8 cellular contexts compared by ENCODE assay signal in the genomic region with DNA sequence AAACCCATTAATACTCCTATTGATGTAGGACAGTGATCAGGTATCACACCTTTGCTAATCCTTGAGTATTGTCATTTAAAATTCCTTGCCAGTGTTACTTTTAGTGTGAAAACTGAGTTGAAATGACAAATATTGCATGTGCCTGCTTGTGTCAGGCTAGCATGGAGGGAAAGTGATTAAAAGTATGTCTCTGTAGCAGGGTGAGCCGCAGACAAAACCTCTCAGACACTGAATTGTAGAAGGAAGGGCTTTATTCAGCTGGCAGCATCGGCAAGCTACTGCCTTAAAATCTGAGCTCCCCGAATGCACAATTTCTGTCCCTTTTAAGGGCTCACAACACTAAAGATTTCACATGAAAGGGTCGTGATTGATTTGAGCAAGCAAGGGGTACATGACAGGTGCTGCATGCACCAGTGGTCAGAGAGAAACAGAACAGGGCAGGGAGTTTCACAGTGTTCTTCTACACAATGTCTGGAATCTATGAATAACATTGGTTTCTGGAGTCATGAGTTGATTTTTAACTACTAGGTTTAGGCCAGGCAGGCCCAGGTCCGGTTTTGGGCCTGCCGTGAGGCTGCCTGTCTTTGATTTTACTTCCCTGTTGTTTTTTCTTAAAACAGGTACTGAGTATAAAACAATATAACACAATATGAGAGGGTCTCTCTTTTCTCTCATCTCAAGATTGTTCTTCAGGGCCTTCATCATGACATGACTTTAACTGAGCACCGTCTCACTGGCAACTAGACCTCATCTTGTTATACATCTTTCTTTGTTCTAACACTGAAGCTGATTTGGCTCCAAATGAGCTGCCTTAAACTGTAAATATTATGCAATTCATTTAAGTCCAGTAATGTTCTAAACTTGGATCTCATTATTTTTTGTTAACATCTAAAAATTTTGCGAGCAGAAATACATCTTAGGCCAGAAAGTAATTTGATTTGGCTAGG.
A peak's percentile ranks its signal among the peaks of the same experiment; 100 is the strongest.
DNase-seq lines count a peak whose midpoint lies in the region; ATAC-seq, FAIRE-seq and TF ChIP-seq lines count a peak whose summit lies in the region.
"Not testable (repeated sequence)": the region's sequence is repeated elsewhere in the genome, so short reads cannot be mapped to it uniquely, and the experiment has no call there.

No MANE protein-coding gene starts in this region.

- TF ChIP-seq POLR2A in GM12891 (IDR thresholded peaks at IDR 0.05; ENCODE audit: low read depth, low read length) = not testable (repeated sequence)

- H3K9me3 ChIP-seq in SU-DHL-6 (ENCODE audit: insufficient read depth, low read length); kidney (ENCODE audit: control insufficient read depth in 1 of 2, low read length in 2 of 2): not testable (repeated sequence)

- H3K79me2 ChIP-seq in SU-DHL-6 (ENCODE audit: insufficient read depth, low read length) = not testable (repeated sequence)

- intact Hi-C loops in kidney (cut with DNase I) = not testable (repeated sequence)

- H3K4me3 ChIP-seq in SU-DHL-6 (ENCODE audit: insufficient read depth, low read length, poor library complexity, severe bottlenecking); kidney (ENCODE audit: low read length in 2 of 2): not testable (repeated sequence)

- peak; percentile 64 for FAIRE-seq in GM12891 (lab: Jason Lieb, UNC)
- peak; percentile 17 for FAIRE-seq in kidney (lab: Jason Lieb, UNC)
- FAIRE-seq in urothelium cell line (lab: Jason Lieb, UNC) = peak; percentile 72

- not testable (repeated sequence) for H3F3A ChIP-seq in SU-DHL-6 (ENCODE audit: insufficient read depth)

- peaks cover 0 to 20% of the 10 kb centered on the region in 2 donors for H3K4me1 ChIP-seq in kidney (ENCODE audit: control insufficient read depth in 1 of 2, insufficient read depth in 1 of 2, low read depth in 1 of 2, low read length in 2 of 2)

- peak; percentile 53 for ATAC-seq in GM18907 (IDR thresholded peaks at IDR 0.05; ENCODE audit: unreplicated experiment)
- peak; percentile 51 for ATAC-seq in GM19463 (IDR thresholded peaks at IDR 0.05; ENCODE audit: unreplicated experiment)
- peak; percentile 41 for ATAC-seq in HG02938 (IDR thresholded peaks at IDR 0.05; ENCODE audit: unreplicated experiment)

- H3K4me2 ChIP-seq in SU-DHL-6 (ENCODE audit: low read depth, low read length, poor library complexity, severe bottlenecking) = not testable (repeated sequence)

- H2AFZ ChIP-seq in SU-DHL-6 (ENCODE audit: low read depth, low read length, severe bottlenecking) = peak overlapping the region; percentile 1

- peaks cover 20% of the 10 kb centered on the region for H3K4me1 Mint-ChIP-seq in neural crest cell

- not testable (repeated sequence) for H4K20me1 ChIP-seq in SU-DHL-6 (ENCODE audit: low read depth, low read length)

- H3K36me3 ChIP-seq in SU-DHL-6 (ENCODE audit: low read length); kidney (ENCODE audit: control insufficient read depth in 1 of 2, insufficient read depth in 2 of 2, low read length in 2 of 2): not testable (repeated sequence)

- not testable (repeated sequence) for H3K9ac ChIP-seq in SU-DHL-6 (ENCODE audit: low read length); kidney (ENCODE audit: low read length in 2 of 2)

- not testable (repeated sequence) for H3K9me3 Mint-ChIP-seq in neural crest cell

- not testable (repeated sequence) for H3K36me3 Mint-ChIP-seq in neural crest cell (ENCODE audit: low read depth)

- H3K27ac Mint-ChIP-seq in neural crest cell (ENCODE audit: unreplicated experiment) = not testable (repeated sequence)

- H3K9me2 ChIP-seq in SU-DHL-6 (replicated peaks; ENCODE audit: insufficient read depth, low read length) = not testable (repeated sequence)

- not testable (repeated sequence) for H3K27me3 ChIP-seq in SU-DHL-6 (ENCODE audit: low read length)

- not testable (repeated sequence) for H3K27ac ChIP-seq in SU-DHL-6 (ENCODE audit: low read depth, low read length)
- peak overlapping the region; percentile 33 to 68 for H3K27ac ChIP-seq in kidney (ENCODE audit: low read depth in 2 of 2, low read length in 2 of 2)

- TF ChIP-seq CTCF in SU-DHL-6 (IDR thresholded peaks at IDR 0.05; ENCODE audit: insufficient read depth, low read length, poor library complexity, severe bottlenecking); kidney (IDR thresholded peaks at IDR 0.05; ENCODE audit: borderline replicate concordance, extremely low read depth, insufficient read depth); neural crest cell (conservative IDR thresholded peaks at IDR 0.05): not testable (repeated sequence)

- H3K4me3 Mint-ChIP-seq in neural crest cell = peak overlapping the region; percentile 5

- DNase-seq in GM12891 (ENCODE audit: insufficient read length, low spot score); kidney; neural crest cell (ENCODE audit: low read depth, low spot score); urothelium cell line (ENCODE audit: low spot score): not testable (repeated sequence)

- H3K27me3 Mint-ChIP-seq in neural crest cell (ENCODE audit: low read depth) = not testable (repeated sequence)
